Comparison of ENCODE assay signal across 22 cellular contexts in the genomic region with DNA sequence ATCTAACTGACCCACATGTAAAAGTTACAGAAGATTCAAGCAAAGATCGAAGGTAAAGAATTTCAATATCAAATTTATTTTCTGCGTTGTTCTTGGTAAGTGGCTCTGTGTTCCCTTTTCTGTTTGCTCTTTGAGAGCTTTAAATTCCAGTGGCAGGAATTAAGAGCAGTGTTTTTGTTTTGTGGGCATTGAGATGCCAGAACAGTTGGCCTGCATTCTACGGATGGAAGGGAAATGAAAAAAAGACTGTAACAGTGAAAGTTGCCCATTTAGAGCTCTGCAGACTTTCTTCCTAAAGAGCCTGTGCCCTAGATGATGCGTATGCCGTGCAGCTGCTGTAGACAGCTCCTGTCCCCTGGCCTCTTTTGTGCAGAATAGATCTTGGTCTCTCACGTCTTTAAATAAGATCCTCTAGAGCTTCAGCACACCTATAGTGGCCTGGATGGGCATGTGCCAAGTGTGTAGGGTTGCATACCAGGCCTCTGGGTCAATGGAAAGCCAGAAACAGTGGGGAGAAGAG. TPM values are rescaled to one million over a fixed set of nuclear protein-coding genes. Genes with fewer than 3 reads are reported as not detected.
A peak's percentile ranks its signal among the peaks of the same experiment; 100 is the strongest.
DNase-seq lines count a peak whose midpoint lies in the region; ATAC-seq and TF ChIP-seq lines count a peak whose summit lies in the region.
"Had no signal": no experiment of that assay in that cellular context is flagged by ENCODE, and none has a peak within 500 bp of the region (broad histone marks: within the 10 kb centered on the region; RNA-seq: fewer than 3 reads in every experiment).

No MANE protein-coding gene starts in this region.

- peaks cover 4% of the 10 kb centered on the region; the same call in 1 of the 2 replicates for H3K9me2 ChIP-seq in GM23338 (ENCODE audit: insufficient read depth)

- H3K36me3 Mint-ChIP-seq in activated T-cell treated with anti-CD3 and anti-CD28 coated beads, Interleukin-2, amount 50 U/mL, for 72 hours (ENCODE audit: insufficient read depth in 2 of 2): peaks cover 0 to 3% of the 10 kb centered on the region in 2 donors
- peaks cover 50% of the 10 kb centered on the region for H3K36me3 Mint-ChIP-seq in activated T-cell treated with anti-CD3 and anti-CD28 coated beads, Interleukin-2, amount 50 U/mL, for 24 hours (ENCODE audit: low read depth)
- H3K36me3 Mint-ChIP-seq in GM23338 (ENCODE audit: low read depth): no peaks in the 10 kb centered on the region

- H3F3A ChIP-seq in GM23338 (replicated peaks; ENCODE audit: low read depth): no peaks in the 10 kb centered on the region

- TF ChIP-seq CTCF in astrocyte of the spinal cord (IDR thresholded peaks at IDR 0.05; ENCODE audit: low read depth, low read length) (no peak), thyroid gland (IDR thresholded peaks at IDR 0.05) (no peak), GM23338 (conservative IDR thresholded peaks at IDR 0.05; ENCODE audit: low read depth in 2 of 2) (no peak)

- in situ Hi-C loops in astrocyte of the spinal cord (cut with HindIII; ENCODE audit: low sequenced_read_pairs): no loop called here

- H3K9me3 Mint-ChIP-seq in activated T-cell treated with anti-CD3 and anti-CD28 coated beads, Interleukin-2, amount 50 U/mL, for 72 hours: no peaks in the 10 kb centered on the region
- no peaks in the 10 kb centered on the region for H3K9me3 Mint-ChIP-seq in activated T-cell treated with anti-CD3 and anti-CD28 coated beads, Interleukin-2, amount 50 U/mL, for 24 hours
- no peaks in the 10 kb centered on the region for H3K9me3 Mint-ChIP-seq in GM23338
- H3K9me3 Mint-ChIP-seq: activated T-cell treated with anti-CD3 and anti-CD28 coated beads, Interleukin-2, amount 50 U/mL, for 4 hours had no signal

- no peak overlapping the region for H3K4me3 ChIP-seq in astrocyte of the spinal cord (ENCODE audit: low read depth, low read length)
- no peak overlapping the region for H3K4me3 ChIP-seq in thyroid gland (replicated peaks in 1 of 3)
- H3K4me3 ChIP-seq in GM23338: no peak overlapping the region
- H3K4me3 ChIP-seq: A549, gastrocnemius medialis, left ventricle myocardium inferior, psoas muscle, SJCRH30, uterus had no signal

- DNase-seq in activated T-cell treated with anti-CD3 and anti-CD28 coated beads, Interleukin-2, amount 50 U/mL, for 72 hours: no peak
- no peak for DNase-seq in activated T-cell treated with anti-CD3 and anti-CD28 coated beads, Interleukin-2, amount 50 U/mL, for 24 hours
- DNase-seq in astrocyte of the spinal cord (ENCODE audit: low read depth, low spot score) (peak; percentile 38), myocyte (ENCODE audit: low read depth) (peak; percentile 43), thyroid gland (no peak), GM23338 (ENCODE audit: low spot score) (no peak), NCI-H146 (lab: John Stamatoyannopoulos, UW) (no peak)
- no peak for DNase-seq in activated effector memory CD4-positive, alpha-beta T cell treated with anti-CD3 and anti-CD28 coated beads, Interleukin-2, amount 50 U/mL, for 16 hours
- DNase-seq: activated CD4-positive, alpha-beta T cell treated with anti-CD3 and anti-CD28 coated beads for 36 hours; activated T-cell treated with anti-CD3 and anti-CD28 coated beads, Interleukin-2, amount 50 U/mL, for 4 hours; amniotic stem cell; gastrocnemius medialis; KG1; left ventricle myocardium inferior; NCI-H1092 treated with DMSO at 0.1 percent for 48 hours; psoas muscle; stimulated activated CD4-positive, alpha-beta T cell treated with anti-CD3 and anti-CD28 coated beads, Interleukin-12 subunit alpha, Interleukin-12 subunit beta, amount 100 ng/mL, for 4 hours; stimulated activated naive CD4-positive, alpha-beta T cell; T-helper 9 cell; uterus had no signal

- TF ChIP-seq POLR2A in thyroid gland (IDR thresholded peaks at IDR 0.05): no peak

- ATAC-seq in activated T-cell treated with anti-CD3 and anti-CD28 coated beads, Interleukin-2, amount 50 U/mL, for 72 hours (replicated peaks in 1 of 2): no peak
- ATAC-seq in GM23338: no peak
- ATAC-seq: A549; activated CD4-positive, alpha-beta T cell treated with anti-CD3 and anti-CD28 coated beads for 36 hours; activated T-cell treated with anti-CD3 and anti-CD28 coated beads, Interleukin-2, amount 50 U/mL, for 4 hours; gastrocnemius medialis; psoas muscle had no signal

- WGBS in thyroid gland, 2 donors: 66 to 69% methylated on average over 6 of the region's 6 CpGs

- no peaks in the 10 kb centered on the region for H3K27me3 ChIP-seq in thyroid gland
- no peaks in the 10 kb centered on the region for H3K27me3 ChIP-seq in GM23338 (ENCODE audit: insufficient read depth)
- H3K27me3 ChIP-seq: gastrocnemius medialis, SJCRH30, uterus had no signal

- no peaks in the 10 kb centered on the region for H3K79me2 ChIP-seq in GM23338 (replicated peaks; ENCODE audit: insufficient read depth)

- no peaks in the 10 kb centered on the region for H4K20me1 ChIP-seq in GM23338 (replicated peaks; ENCODE audit: insufficient read depth)

- H3K4me1 ChIP-seq in thyroid gland (peaks cover 26 to 29% of the 10 kb centered on the region in 2 donors), GM23338 (ENCODE audit: insufficient read depth) (no peaks in the 10 kb centered on the region)
- H3K4me1 ChIP-seq: A549, SJCRH30, uterus had no signal

- no peak overlapping the region for H2AFZ ChIP-seq in GM23338

- H3K27ac Mint-ChIP-seq in activated T-cell treated with anti-CD3 and anti-CD28 coated beads, Interleukin-2, amount 50 U/mL, for 72 hours: peak overlapping the region; percentile 83
- no peak overlapping the region for H3K27ac Mint-ChIP-seq in activated T-cell treated with anti-CD3 and anti-CD28 coated beads, Interleukin-2, amount 50 U/mL, for 24 hours
- H3K27ac Mint-ChIP-seq in GM23338: no peak overlapping the region

- H3K27me3 Mint-ChIP-seq in activated T-cell treated with anti-CD3 and anti-CD28 coated beads, Interleukin-2, amount 50 U/mL, for 72 hours (ENCODE audit: low read depth): no peaks in the 10 kb centered on the region
- H3K27me3 Mint-ChIP-seq in activated T-cell treated with anti-CD3 and anti-CD28 coated beads, Interleukin-2, amount 50 U/mL, for 24 hours: no peaks in the 10 kb centered on the region
- no peaks in the 10 kb centered on the region for H3K27me3 Mint-ChIP-seq in GM23338 (ENCODE audit: insufficient read depth, low read depth, poor library complexity)
- H3K27me3 Mint-ChIP-seq: activated CD4-positive, alpha-beta T cell treated with anti-CD3 and anti-CD28 coated beads for 36 hours had no signal

- intact Hi-C loops in thyroid gland (cut with DNase I): no loop called here

- H3K36me3 ChIP-seq in thyroid gland: no peaks in the 10 kb centered on the region
- H3K36me3 ChIP-seq in GM23338 (ENCODE audit: insufficient read depth): no peaks in the 10 kb centered on the region
- H3K36me3 ChIP-seq: gastrocnemius medialis, SJCRH30, uterus had no signal

- H3K4me3 Mint-ChIP-seq in activated T-cell treated with anti-CD3 and anti-CD28 coated beads, Interleukin-2, amount 50 U/mL, for 72 hours: no peak overlapping the region
- no peak overlapping the region for H3K4me3 Mint-ChIP-seq in activated T-cell treated with anti-CD3 and anti-CD28 coated beads, Interleukin-2, amount 50 U/mL, for 24 hours
- no peak overlapping the region for H3K4me3 Mint-ChIP-seq in GM23338
- H3K4me3 Mint-ChIP-seq: activated CD4-positive, alpha-beta T cell treated with anti-CD3 and anti-CD28 coated beads for 36 hours; activated T-cell treated with anti-CD3 and anti-CD28 coated beads, Interleukin-2, amount 50 U/mL, for 4 hours had no signal

- no peak overlapping the region for H3K4me2 ChIP-seq in GM23338
- H3K4me2 ChIP-seq: A549 had no signal

- H3K27ac ChIP-seq in thyroid gland (peak overlapping the region; percentile 14 to 62 (median 28)), GM23338 (ENCODE audit: low read depth) (no peak overlapping the region)
- H3K27ac ChIP-seq: A549, gastrocnemius medialis, left ventricle myocardium inferior, psoas muscle, SJCRH30, uterus had no signal

- H3K9me3 ChIP-seq in thyroid gland: no peaks in the 10 kb centered on the region
- H3K9me3 ChIP-seq: A549, gastrocnemius medialis, left ventricle myocardium inferior, psoas muscle, SJCRH30, uterus had no signal

- peaks cover 26% of the 10 kb centered on the region for H3K4me1 Mint-ChIP-seq in activated T-cell treated with anti-CD3 and anti-CD28 coated beads, Interleukin-2, amount 50 U/mL, for 72 hours (ENCODE audit: low read depth)
- peaks cover 46% of the 10 kb centered on the region for H3K4me1 Mint-ChIP-seq in activated T-cell treated with anti-CD3 and anti-CD28 coated beads, Interleukin-2, amount 50 U/mL, for 24 hours (ENCODE audit: low read depth)
- H3K4me1 Mint-ChIP-seq in GM23338: no peaks in the 10 kb centered on the region

TF ChIP-seq in GM23338, 12 proteins besides CTCF, POLR2A, EP300 and RAD21 (continues in another document):
- TF ChIP-seq POLR2AphosphoS5 (IDR thresholded peaks at IDR 0.05; ENCODE audit: low read depth): no peak
- no peak for TF ChIP-seq STAT1 (IDR thresholded peaks at IDR 0.05; ENCODE audit: unreplicated experiment)
- no peak for TF ChIP-seq NANOG (IDR thresholded peaks at IDR 0.05; ENCODE audit: borderline replicate concordance)
- TF ChIP-seq ZNF114 (CRISPR knock-in tag; IDR thresholded peaks at IDR 0.05): no peak

RNA-seq across cellular contexts. Expression of gene KAT2B, which starts 58.8 kb away (rescaled TPM):
- total RNA-seq in activated T-cell treated with anti-CD3 and anti-CD28 coated beads, Interleukin-2, amount 50 U/mL, for 72 hours: 10 to 100 TPM; 26.7 to 37.3 TPM
- 25.3 and 26.6 TPM in 2 replicates for total RNA-seq in myocyte
- polyA plus RNA-seq in myocyte (2012): 7.0 TPM
- total RNA-seq in thyroid gland: 100 to 1,000 TPM in 1 of 4 donors, 10 to 100 TPM in 3; 57.2 to 122 (median 74.9) TPM
- total RNA-seq in GM23338 (2014; rRNA removed; shearing (Covaris generic)): 1.7 and 4.4 TPM in 2 replicates
- 1.3 and 1.7 TPM in 2 replicates for polyA plus RNA-seq in GM23338 (2016; fragmentation: Nextera tagmentation; extraction: Ambion mirVana)

Comparison
In these comparisons a context has a peak if more than half of its experiments do, and no peak if none do; other contexts are left out.
1. DNase-seq: peak in astrocyte of the spinal cord (single experiment) and myocyte (single experiment); none in activated T-cell treated with anti-CD3 and anti-CD28 coated beads, Interleukin-2, amount 50 U/mL, for 72 hours (0 of 2), activated T-cell treated with anti-CD3 and anti-CD28 coated beads, Interleukin-2, amount 50 U/mL, for 24 hours (single experiment), thyroid gland (0 of 2), activated effector memory CD4-positive, alpha-beta T cell treated with anti-CD3 and anti-CD28 coated beads, Interleukin-2, amount 50 U/mL, for 16 hours (single experiment), GM23338 (single experiment) and NCI-H146 (single experiment).